In the genomic region with DNA sequence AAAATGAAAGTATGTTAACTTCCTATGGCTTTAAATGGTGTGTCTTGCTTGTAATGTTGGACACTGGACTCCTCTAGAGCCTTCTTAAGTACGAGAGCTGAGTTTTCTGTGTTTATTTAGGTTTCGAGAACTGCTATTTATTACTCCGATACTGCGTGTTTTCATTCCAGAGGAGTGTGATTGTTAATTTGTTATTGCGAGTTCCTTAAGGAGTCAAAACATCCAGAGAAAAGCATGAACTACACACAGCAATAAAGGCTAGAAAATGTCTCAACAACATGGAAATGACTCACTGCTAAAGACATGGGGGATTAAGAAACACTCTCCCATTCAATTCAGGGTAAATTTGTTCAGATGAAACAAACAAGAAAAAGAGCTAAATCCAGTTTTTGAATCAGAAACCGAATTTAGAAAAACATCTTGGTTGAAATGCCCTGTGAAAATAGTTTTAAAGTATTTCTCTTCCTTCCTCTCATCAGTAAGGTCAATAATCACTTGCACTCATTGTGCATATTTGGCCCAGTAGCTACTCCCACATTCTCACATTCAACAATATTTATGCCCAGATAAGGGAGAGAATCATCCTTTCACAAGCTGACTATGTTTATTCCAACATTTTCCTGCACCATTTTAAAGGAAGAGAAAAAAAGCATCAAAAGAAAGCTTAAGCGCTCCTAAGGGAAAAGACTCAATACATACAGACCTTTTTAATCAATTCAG, we compare ENCODE assay signal across 13 cellular contexts. TPM values are rescaled to one million over a fixed set of nuclear protein-coding genes. Genes with fewer than 3 reads are reported as not detected.
A peak's percentile ranks its signal among the peaks of the same experiment; 100 is the strongest.
DNase-seq lines count a peak whose midpoint lies in the region; ATAC-seq, FAIRE-seq and TF ChIP-seq lines count a peak whose summit lies in the region.
"Had no signal": no experiment of that assay in that cellular context is flagged by ENCODE, and none has a peak within 500 bp of the region (broad histone marks: within the 10 kb centered on the region; RNA-seq: fewer than 3 reads in every experiment).

No MANE protein-coding gene starts in this region.

- peaks cover 77% of the 10 kb centered on the region for H3K4me1 Mint-ChIP-seq in astrocyte (ENCODE audit: low read depth, unreplicated experiment)
- peaks cover 58% of the 10 kb centered on the region for H3K4me1 Mint-ChIP-seq in activated CD4-positive, alpha-beta T cell treated with anti-CD3 and anti-CD28 coated beads for 36 hours

- in situ Hi-C loops in GM13977 (cut with MboI; ENCODE audit: low pct_unique_long_range_greater_than_20kb, low sequenced_read_pairs, unreplicated experiment) = no loop called here

- POLR2A ChIA-PET in activated CD4-positive, alpha-beta T cell treated with anti-CD3 and anti-CD28 coated beads for 36 hours (lab: Charles Lee) = no interaction called here

- H3K9me3 ChIP-seq in astrocyte (ENCODE audit: insufficient read depth, low read depth, low read length) = no peaks in the 10 kb centered on the region
- no peaks in the 10 kb centered on the region for H3K9me3 ChIP-seq in left lung
- no peaks in the 10 kb centered on the region for H3K9me3 ChIP-seq in thyroid gland
- H3K9me3 ChIP-seq: pancreas had no signal

- peak overlapping the region; percentile 98 for H3K27ac Mint-ChIP-seq in astrocyte (ENCODE audit: unreplicated experiment)
- H3K27ac Mint-ChIP-seq in activated CD4-positive, alpha-beta T cell treated with anti-CD3 and anti-CD28 coated beads for 36 hours = no peak overlapping the region
- H3K27ac Mint-ChIP-seq: B cell had no signal

- no peaks in the 10 kb centered on the region for H3K9me3 Mint-ChIP-seq in astrocyte (ENCODE audit: unreplicated experiment)
- H3K9me3 Mint-ChIP-seq in activated CD4-positive, alpha-beta T cell treated with anti-CD3 and anti-CD28 coated beads for 36 hours (ENCODE audit: low read depth) = no peaks in the 10 kb centered on the region
- H3K9me3 Mint-ChIP-seq: central memory CD8-positive, alpha-beta T cell had no signal

- 31 to 32% methylated on average over 7 of the region's 7 CpGs for WGBS in thyroid gland, 2 donors

- peak in 1 of 2 donors; percentile 30 for TF ChIP-seq POLR2A in thyroid gland (IDR thresholded peaks at IDR 0.05)

- H2AFZ ChIP-seq in astrocyte (ENCODE audit: low read depth, low read length) = no peak overlapping the region

- peaks cover 68% of the 10 kb centered on the region for H3K4me1 ChIP-seq in astrocyte (ENCODE audit: insufficient read depth, low read length)
- peaks cover 35 to 75% of the 10 kb centered on the region in 2 donors for H3K4me1 ChIP-seq in left lung
- H3K4me1 ChIP-seq in thyroid gland = peaks cover 46 to 57% of the 10 kb centered on the region in 2 donors

- TF ChIP-seq CTCF in astrocyte (IDR thresholded peaks at IDR 0.05; ENCODE audit: insufficient read depth, low read depth, low read length) (no peak), left lung (IDR thresholded peaks at IDR 0.05) (no peak), thyroid gland (IDR thresholded peaks at IDR 0.05) (no peak), GM13977 (IDR thresholded peaks at IDR 0.05; ENCODE audit: extremely low read depth, insufficient read depth, missing control alignments) (no peak)

- intact Hi-C loops in left lung (cut with DNase I) = no loop called here
- intact Hi-C loops in thyroid gland (cut with DNase I) = no loop called here
- intact Hi-C loops in activated CD4-positive, alpha-beta T cell treated with anti-CD3 and anti-CD28 coated beads for 36 hours (cut with DNase I, micrococcal nuclease) = no loop called here

- no peaks in the 10 kb centered on the region for H3K27me3 ChIP-seq in astrocyte (ENCODE audit: insufficient read depth, low read length)
- no peaks in the 10 kb centered on the region for H3K27me3 ChIP-seq in left lung
- H3K27me3 ChIP-seq in thyroid gland = no peaks in the 10 kb centered on the region
- H3K27me3 ChIP-seq: pancreas had no signal

- peak overlapping the region; percentile 79 for H3K4me2 ChIP-seq in astrocyte (ENCODE audit: low read length)

- H3K27ac ChIP-seq in astrocyte (ENCODE audit: low read depth, low read length) (peak overlapping the region; percentile 94), left lung (peak overlapping the region; percentile 75 to 85), thyroid gland (peak overlapping the region; percentile 64 to 96 (median 89))

- CTCF ChIA-PET in activated CD4-positive, alpha-beta T cell treated with anti-CD3 and anti-CD28 coated beads for 36 hours (lab: Charles Lee) = interaction anchor here (0.9 to 1.3 kb wide), 4 partner anchors 12 to 446 kb away, joined by 3 read pairs; no protein-coding TSS in a partner anchor

- no peaks in the 10 kb centered on the region for H4K20me1 ChIP-seq in astrocyte (ENCODE audit: insufficient read depth, low read length)

- ATAC-seq in left lung (peak; percentile 64), GM18517 (IDR thresholded peaks at IDR 0.05; ENCODE audit: unreplicated experiment) (no peak)
- ATAC-seq in activated CD4-positive, alpha-beta T cell treated with anti-CD3 and anti-CD28 coated beads for 36 hours = no peak

- H3K36me3 ChIP-seq in astrocyte (ENCODE audit: insufficient read depth, low read length) = no peaks in the 10 kb centered on the region
- H3K36me3 ChIP-seq in left lung = no peaks in the 10 kb centered on the region
- no peaks in the 10 kb centered on the region for H3K36me3 ChIP-seq in thyroid gland
- H3K36me3 ChIP-seq: pancreas had no signal

- no peaks in the 10 kb centered on the region for H3K27me3 Mint-ChIP-seq in astrocyte (ENCODE audit: low read depth, unreplicated experiment)
- H3K27me3 Mint-ChIP-seq in activated CD4-positive, alpha-beta T cell treated with anti-CD3 and anti-CD28 coated beads for 36 hours = no peaks in the 10 kb centered on the region
- H3K27me3 Mint-ChIP-seq: B cell; central memory CD8-positive, alpha-beta T cell had no signal

- H3K4me3 Mint-ChIP-seq in astrocyte (ENCODE audit: unreplicated experiment) = no peak overlapping the region
- H3K4me3 Mint-ChIP-seq in activated CD4-positive, alpha-beta T cell treated with anti-CD3 and anti-CD28 coated beads for 36 hours = no peak overlapping the region
- H3K4me3 Mint-ChIP-seq: B cell; central memory CD8-positive, alpha-beta T cell had no signal

- H3K9ac ChIP-seq in astrocyte (ENCODE audit: low read length) = peak overlapping the region; percentile 76

- DNase-seq in SKM-1 treated with dmso at 0.1 percent for 144 hours (lab: John Stamatoyannopoulos, UW; ENCODE audit: unreplicated experiment) (peak; percentile 15), SKM-1 (lab: John Stamatoyannopoulos, UW; ENCODE audit: unreplicated experiment) (no peak), astrocyte (ENCODE audit: low read depth) (peak; percentile 79), left lung (no peak), thyroid gland (no peak), GM13977 (ENCODE audit: low spot score) (no peak)
- DNase-seq in activated CD4-positive, alpha-beta T cell treated with anti-CD3 and anti-CD28 coated beads for 36 hours = no peak
- DNase-seq: pancreas, SHP77 treated with DMSO at 0.1 percent for 48 hours had no signal

- peak; percentile 96 for FAIRE-seq in astrocyte (lab: Jason Lieb, UNC)
- FAIRE-seq: HTR-8/SVneo, pancreas had no signal

- H3K79me2 ChIP-seq in astrocyte (ENCODE audit: insufficient read depth, low read length) = peaks cover 64% of the 10 kb centered on the region

- peaks cover under 1% of the 10 kb centered on the region for H3K36me3 Mint-ChIP-seq in astrocyte (ENCODE audit: low read depth, unreplicated experiment)
- peaks cover 5% of the 10 kb centered on the region for H3K36me3 Mint-ChIP-seq in activated CD4-positive, alpha-beta T cell treated with anti-CD3 and anti-CD28 coated beads for 36 hours (ENCODE audit: low read depth)

- H3K4me3 ChIP-seq in astrocyte (ENCODE audit: insufficient read depth, low read depth, low read length) (peak overlapping the region; percentile 23), left lung (no peak overlapping the region), thyroid gland (replicated peaks in 1 of 3) (no peak overlapping the region)
- H3K4me3 ChIP-seq: pancreas had no signal

RNA-seq across cellular contexts. Expression of gene ATXN1, which starts 36.0 kb away (rescaled TPM):
- total RNA-seq in astrocyte (68.3 and 70.9 TPM in 2 replicates), left lung (10 to 100 TPM; 52.5 to 67.4 TPM), thyroid gland (10 to 100 TPM; 62.1 to 88.1 (median 83.0) TPM)
- 10 to 100 TPM; 19.8 to 22.8 TPM for total RNA-seq in activated CD4-positive, alpha-beta T cell treated with anti-CD3 and anti-CD28 coated beads for 36 hours

Comparison
In these comparisons a context has a peak if more than half of its experiments do, and no peak if none do; other contexts are left out.
1. DNase-seq: peak in SKM-1 treated with dmso at 0.1 percent for 144 hours (single experiment) and astrocyte (single experiment); none in SKM-1 (single experiment), left lung (0 of 2), thyroid gland (0 of 2), GM13977 (single experiment) and activated CD4-positive, alpha-beta T cell treated with anti-CD3 and anti-CD28 coated beads for 36 hours (single experiment).
2. Peak in every context shown above with its lines, with median percentiles within 50 percentile points of each other: H3K27ac ChIP-seq.